Comparison of ENCODE assay signal across 7 cellular contexts in genomic region chr10:98713586-98713985, GRCh38.
"Had no signal": no experiment of that assay in that cellular context is flagged by ENCODE, and none has a peak within 500 bp of the region (broad histone marks: within the 10 kb centered on the region; RNA-seq: fewer than 3 reads in every experiment).

No MANE protein-coding gene starts in this region.

- FAIRE-seq: HepG2, HTR-8/SVneo, K562 had no signal

- H3K27ac ChIP-seq: HL-60 had no signal

- H3K4me3 ChIP-seq: K562 had no signal

- ATAC-seq: HepG2, K562 had no signal

- DNase-seq: IMR-90, KBM-7, KG1 had no signal
